ENCODE assay signal across 8 cellular contexts in genomic region chr19:44207126-44207803, GRCh38. TPM values are rescaled to one million over a fixed set of nuclear protein-coding genes. Genes with fewer than 3 reads are reported as not detected.
DNase-seq lines count a peak whose midpoint lies in the region.

No MANE protein-coding gene starts in this region.

- peaks cover 19% of the 10 kb centered on the region for H3K36me3 Mint-ChIP-seq in activated naive CD8-positive, alpha-beta T cell treated with anti-CD3 and anti-CD28 coated beads for 36 hours

- H3K4me3 ChIP-seq in H7 (ENCODE audit: insufficient read depth, low read depth, low read length): peak overlapping the region; percentile 74
- H3K4me3 ChIP-seq in MG63: peak overlapping the region; percentile 59
- H3K4me3 ChIP-seq in SK-N-MC: peak overlapping the region; percentile 88

- H3K27ac Mint-ChIP-seq in activated naive CD8-positive, alpha-beta T cell treated with anti-CD3 and anti-CD28 coated beads for 36 hours: peak overlapping the region; percentile 93

- peaks cover 13% of the 10 kb centered on the region for H3K27me3 Mint-ChIP-seq in activated naive CD8-positive, alpha-beta T cell treated with anti-CD3 and anti-CD28 coated beads for 36 hours

- H3K9me3 Mint-ChIP-seq in activated naive CD8-positive, alpha-beta T cell treated with anti-CD3 and anti-CD28 coated beads for 36 hours: peaks cover 17% of the 10 kb centered on the region

- H3K27me3 ChIP-seq in H7 (ENCODE audit: control insufficient read depth, insufficient read depth, low read length): no peaks in the 10 kb centered on the region
- no peaks in the 10 kb centered on the region for H3K27me3 ChIP-seq in MG63

- peaks cover 30% of the 10 kb centered on the region for H3K9me3 ChIP-seq in MG63
- peaks cover 3% of the 10 kb centered on the region; the same call in 1 of the 2 replicates for H3K9me3 ChIP-seq in SK-N-MC (ENCODE audit: low read depth, low read length)

- DNase-seq in EL (peak; percentile 96), H7 (peak; percentile 89), MG63 (peak; percentile 94), SK-N-MC (ENCODE audit: low read depth, low spot score) (peak; percentile 95), glomerular visceral epithelial cell (ENCODE audit: extremely low spot score) (peak; percentile 95), occipital lobe (lab: John Stamatoyannopoulos, UW) (peak; percentile 84)
- DNase-seq in activated naive CD8-positive, alpha-beta T cell treated with anti-CD3 and anti-CD28 coated beads for 36 hours: peak; percentile 77

- peak overlapping the region; percentile 90 for H3K4me3 Mint-ChIP-seq in activated naive CD8-positive, alpha-beta T cell treated with anti-CD3 and anti-CD28 coated beads for 36 hours

- H3K27ac ChIP-seq in SK-N-MC (peak overlapping the region; percentile 86), temporal lobe (ENCODE audit: low read depth, low read length) (peak overlapping the region; percentile 50)

- H3K4me1 Mint-ChIP-seq in activated naive CD8-positive, alpha-beta T cell treated with anti-CD3 and anti-CD28 coated beads for 36 hours: peaks cover 5% of the 10 kb centered on the region

- H3K36me3 ChIP-seq in H7 (replicated peaks; ENCODE audit: control insufficient read depth, insufficient read depth, low read length): no peaks in the 10 kb centered on the region
- no peaks in the 10 kb centered on the region for H3K36me3 ChIP-seq in MG63
- H3K36me3 ChIP-seq in SK-N-MC (ENCODE audit: insufficient read depth, low read length): no peaks in the 10 kb centered on the region

- peak overlapping the region; percentile 94 for H3K9ac ChIP-seq in SK-N-MC (ENCODE audit: insufficient read length)

RNA-seq across cellular contexts. Expression of gene ZNF227, which starts 5.1 kb away (rescaled TPM):
- total RNA-seq in H7 (2014; rRNA removed; shearing (Covaris generic)): 14.0 and 21.4 TPM in 2 replicates
- total RNA-seq in MG63 (2014; rRNA removed; shearing (Covaris generic); ENCODE audit: low replicate concordance): 6.5 and 7.3 TPM in 2 replicates
- 10 to 100 TPM; 24.2 to 24.5 TPM for total RNA-seq in activated naive CD8-positive, alpha-beta T cell treated with anti-CD3 and anti-CD28 coated beads for 36 hours
- 45.5 TPM for total RNA-seq in occipital lobe
- 37.1 TPM for total RNA-seq in temporal lobe

RNA-seq across cellular contexts. Expression of gene ZNF226, which starts 42.4 kb away (rescaled TPM):
- total RNA-seq in H7 (2014; rRNA removed; shearing (Covaris generic)): 8.9 and 12.0 TPM in 2 replicates
- total RNA-seq in MG63 (2014; rRNA removed; shearing (Covaris generic); ENCODE audit: low replicate concordance): 8.8 and 12.7 TPM in 2 replicates
- total RNA-seq in activated naive CD8-positive, alpha-beta T cell treated with anti-CD3 and anti-CD28 coated beads for 36 hours: 1 to 10 TPM; 6.5 to 7.4 TPM
- total RNA-seq in occipital lobe: 53.0 TPM
- total RNA-seq in temporal lobe: 40.8 TPM

RNA-seq across cellular contexts. Expression of gene ZNF233, which starts 52.4 kb away (rescaled TPM):
- total RNA-seq in H7 (2014; rRNA removed; shearing (Covaris generic)): 0.48 and 1.1 TPM in 2 replicates
- 0.43 TPM in 1 of 2 replicates, not detected in the other for total RNA-seq in MG63 (2014; rRNA removed; shearing (Covaris generic); ENCODE audit: low replicate concordance)
- under 1 TPM; 0.16 to 0.32 TPM for total RNA-seq in activated naive CD8-positive, alpha-beta T cell treated with anti-CD3 and anti-CD28 coated beads for 36 hours
- total RNA-seq in occipital lobe (13.1 TPM), temporal lobe (12.5 TPM)

Comparison
In these comparisons a context has a peak if more than half of its experiments do, and no peak if none do; other contexts are left out.
1. Peak in every context shown above with its lines: DNase-seq, H3K4me3 ChIP-seq and H3K27ac ChIP-seq.